Comparison of ENCODE assay signal across 8 cellular contexts in the genomic region with DNA sequence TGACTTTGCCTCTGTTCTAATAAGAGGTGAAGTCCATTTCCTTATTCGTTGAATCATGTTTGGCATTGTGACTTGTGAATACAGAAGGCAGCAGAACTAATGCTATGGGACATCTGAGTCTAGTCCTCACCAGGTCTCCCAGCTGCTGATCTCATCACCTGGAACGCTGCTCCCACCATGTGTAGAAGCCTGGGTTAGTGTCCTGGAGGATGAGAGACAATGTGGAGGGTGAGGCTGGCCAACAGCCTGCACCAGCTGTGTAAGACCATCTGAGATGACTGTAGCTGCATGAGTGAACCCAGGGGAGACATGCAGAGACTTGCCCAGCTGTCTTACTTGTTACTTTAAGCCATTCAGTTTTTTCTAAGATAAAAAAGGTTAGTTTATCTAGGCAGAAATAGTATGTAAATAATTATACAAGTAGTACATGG. TPM values are rescaled to one million over a fixed set of nuclear protein-coding genes. Genes with fewer than 3 reads are reported as not detected.
DNase-seq lines count a peak whose midpoint lies in the region; ATAC-seq and TF ChIP-seq lines count a peak whose summit lies in the region.

No MANE protein-coding gene starts in this region.

- H3K27me3 Mint-ChIP-seq in activated naive CD8-positive, alpha-beta T cell treated with anti-CD3 and anti-CD28 coated beads for 36 hours, result peaks cover 21% of the 10 kb centered on the region

- peaks cover 14% of the 10 kb centered on the region for H3K4me1 ChIP-seq in ovary (ENCODE audit: insufficient read depth)
- H3K4me1 ChIP-seq in PC-9 (replicated peaks; ENCODE audit: insufficient read depth), result no peaks in the 10 kb centered on the region; the same call in 1 of the 2 replicates

- H4K20me1 ChIP-seq in PC-9 (ENCODE audit: insufficient read depth), result no peaks in the 10 kb centered on the region

- H3K4me2 ChIP-seq in PC-9, result no peak overlapping the region

- H3K4me3 Mint-ChIP-seq in activated naive CD8-positive, alpha-beta T cell treated with anti-CD3 and anti-CD28 coated beads for 36 hours, result no peak overlapping the region

- H3K27me3 ChIP-seq in ovary (no peaks in the 10 kb centered on the region), PC-9 (ENCODE audit: insufficient read depth, low read depth) (no peaks in the 10 kb centered on the region)

- intact Hi-C loops in ovary (cut with DNase I), result no loop called here
- intact Hi-C loops in PC-9 (cut with micrococcal nuclease; ENCODE audit: unreplicated experiment), result no loop called here

- H3K36me3 ChIP-seq in ovary, result no peaks in the 10 kb centered on the region
- no peaks in the 10 kb centered on the region for H3K36me3 ChIP-seq in PC-9 (ENCODE audit: low read depth)

- no peak overlapping the region for H2AFZ ChIP-seq in PC-9

- 53 to 82% (median 80%) methylated on average over 2 of the region's 2 CpGs for WGBS in ovary, 3 donors

- CTCF ChIA-PET in PC-9 (lab: Charles Lee), result no interaction called here

- H3K27ac ChIP-seq in ovary, result peak overlapping the region; percentile 28 to 97
- H3K27ac ChIP-seq in PC-9, result no peak overlapping the region

- no peak for TF ChIP-seq CTCF in ovary (IDR thresholded peaks at IDR 0.05)
- no peak for TF ChIP-seq CTCF in PC-9 (conservative IDR thresholded peaks at IDR 0.05)

- no peaks in the 10 kb centered on the region for H3K9me3 ChIP-seq in ovary
- no peaks in the 10 kb centered on the region for H3K9me3 ChIP-seq in PC-9 (ENCODE audit: insufficient read depth, low read depth)

- no peak overlapping the region for H3K4me3 ChIP-seq in ovary
- H3K4me3 ChIP-seq in PC-9, result no peak overlapping the region

- DNase-seq in activated naive CD8-positive, alpha-beta T cell treated with anti-CD3 and anti-CD28 coated beads for 36 hours, result no peak
- DNase-seq in ovary (peak in 1 of 5 donors; percentile 36), PC-9 (no peak), hippocampal formation (lab: John Stamatoyannopoulos, UW) (no peak), GM19238 (ENCODE audit: insufficient read length, low spot score) (no peak)
- no peak for DNase-seq in stimulated activated CD4-positive, alpha-beta T cell treated with anti-CD3 and anti-CD28 coated beads, Interleukin-2, amount 100 ng/mL, for 24 hours

- no peaks in the 10 kb centered on the region for H3F3A ChIP-seq in PC-9 (ENCODE audit: insufficient read depth, low read depth)

- H3K79me2 ChIP-seq in PC-9 (ENCODE audit: low read depth), result no peaks in the 10 kb centered on the region

- TF ChIP-seq POLR2A in ovary (IDR thresholded peaks at IDR 0.05), result no peak

- no TSS peak for BruUV-seq in PC-9 (replicated peaks; lab: Mats Ljungman, UMichigan)

- peak overlapping the region; percentile 9 for H3K27ac Mint-ChIP-seq in activated naive CD8-positive, alpha-beta T cell treated with anti-CD3 and anti-CD28 coated beads for 36 hours

- POLR2A ChIA-PET in PC-9 (lab: Charles Lee; ENCODE audit: unreplicated experiment), result no interaction called here

- H3K9me3 Mint-ChIP-seq in activated naive CD8-positive, alpha-beta T cell treated with anti-CD3 and anti-CD28 coated beads for 36 hours, result no peaks in the 10 kb centered on the region

- TF ChIP-seq EP300 in ovary (IDR thresholded peaks at IDR 0.05), result no peak

- peak; percentile 45 for ATAC-seq in GM18867 (IDR thresholded peaks at IDR 0.05; ENCODE audit: unreplicated experiment)
- ATAC-seq in HG02759 (IDR thresholded peaks at IDR 0.05; ENCODE audit: unreplicated experiment), result peak; percentile 30

- peaks cover 43% of the 10 kb centered on the region for H3K4me1 Mint-ChIP-seq in activated naive CD8-positive, alpha-beta T cell treated with anti-CD3 and anti-CD28 coated beads for 36 hours

- no peaks in the 10 kb centered on the region for H3K9me2 ChIP-seq in PC-9 (ENCODE audit: insufficient read depth)

- peaks cover 3% of the 10 kb centered on the region for H3K36me3 Mint-ChIP-seq in activated naive CD8-positive, alpha-beta T cell treated with anti-CD3 and anti-CD28 coated beads for 36 hours

RNA-seq across cellular contexts. Expression of gene HAAO, which starts 3.5 kb away (rescaled TPM):
- 1 to 10 TPM in 1 of 2 experiments, under 1 TPM in 1; 0.33 to 1.1 TPM for total RNA-seq in activated naive CD8-positive, alpha-beta T cell treated with anti-CD3 and anti-CD28 coated beads for 36 hours
- total RNA-seq in ovary (10 to 100 TPM in 6 of 7 donors, 1 to 10 TPM in 1; 8.8 to 33.0 (median 28.8) TPM), PC-9 (2021) (0.73 TPM in 1 of 2 replicates, not detected in the other)
- 10 to 100 TPM in 1 of 2 donors, 1 to 10 TPM in 1; 6.2 to 17.4 TPM for polyA plus RNA-seq in ovary

RNA-seq across cellular contexts. Expression of gene OXER1, which starts 32.0 kb away (rescaled TPM):
- under 1 TPM in 1 of 2 experiments, not detected in 1; 0.16 TPM for total RNA-seq in activated naive CD8-positive, alpha-beta T cell treated with anti-CD3 and anti-CD28 coated beads for 36 hours
- 1 to 10 TPM; 1.0 to 7.8 (median 6.0) TPM for total RNA-seq in ovary
- polyA plus RNA-seq in ovary, result 1 to 10 TPM in 1 of 2 donors, under 1 TPM in 1; 0.37 to 4.0 TPM
- total RNA-seq in PC-9 (2021), result not detected in 2 replicates
